Comparison of ENCODE assay signal across 8 cellular contexts in the genomic region with DNA sequence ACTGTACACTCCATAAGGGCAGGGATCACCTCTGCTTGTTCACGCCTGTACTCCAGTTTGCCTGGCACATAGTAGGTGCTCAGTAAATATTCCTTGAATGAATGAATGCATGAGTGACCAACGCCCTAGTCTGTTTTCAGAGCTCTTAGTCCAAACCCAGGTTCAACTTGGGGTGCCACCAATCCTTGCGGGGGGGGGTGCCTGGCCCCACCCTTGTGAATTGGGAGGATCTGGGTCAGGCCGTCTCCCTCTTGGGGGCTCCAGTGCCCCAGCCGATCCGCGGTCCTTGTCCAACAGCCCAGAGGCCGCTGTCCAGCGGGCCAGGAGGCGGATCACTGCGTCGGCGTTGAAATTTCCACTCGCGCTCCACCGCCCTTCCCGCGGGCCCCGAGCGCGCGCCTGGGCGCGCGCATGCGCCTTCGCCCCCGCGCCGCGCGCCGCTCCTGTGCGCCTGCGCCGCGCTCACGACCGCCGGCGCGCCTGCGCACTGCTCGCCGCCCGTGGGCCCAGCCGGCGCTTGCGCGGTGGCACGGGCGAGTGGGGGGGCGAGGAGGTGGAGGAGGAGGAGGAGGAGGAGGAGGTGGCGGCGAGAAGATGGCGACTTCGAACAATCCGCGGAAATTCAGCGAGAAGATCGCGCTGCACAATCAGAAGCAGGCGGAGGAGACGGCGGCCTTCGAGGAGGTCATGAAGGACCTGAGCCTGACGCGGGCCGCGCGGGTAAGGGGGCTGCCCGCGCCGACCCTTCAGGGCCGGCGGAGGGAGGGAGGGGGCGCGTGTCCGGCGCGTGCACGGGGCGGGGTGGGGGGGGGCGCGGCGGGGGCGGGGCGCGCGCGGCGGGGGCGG. TPM values are rescaled to one million over a fixed set of nuclear protein-coding genes. Genes with fewer than 3 reads are reported as not detected.
DNase-seq lines count a peak whose midpoint lies in the region; ATAC-seq lines count a peak whose summit lies in the region.

A gene with protein sequence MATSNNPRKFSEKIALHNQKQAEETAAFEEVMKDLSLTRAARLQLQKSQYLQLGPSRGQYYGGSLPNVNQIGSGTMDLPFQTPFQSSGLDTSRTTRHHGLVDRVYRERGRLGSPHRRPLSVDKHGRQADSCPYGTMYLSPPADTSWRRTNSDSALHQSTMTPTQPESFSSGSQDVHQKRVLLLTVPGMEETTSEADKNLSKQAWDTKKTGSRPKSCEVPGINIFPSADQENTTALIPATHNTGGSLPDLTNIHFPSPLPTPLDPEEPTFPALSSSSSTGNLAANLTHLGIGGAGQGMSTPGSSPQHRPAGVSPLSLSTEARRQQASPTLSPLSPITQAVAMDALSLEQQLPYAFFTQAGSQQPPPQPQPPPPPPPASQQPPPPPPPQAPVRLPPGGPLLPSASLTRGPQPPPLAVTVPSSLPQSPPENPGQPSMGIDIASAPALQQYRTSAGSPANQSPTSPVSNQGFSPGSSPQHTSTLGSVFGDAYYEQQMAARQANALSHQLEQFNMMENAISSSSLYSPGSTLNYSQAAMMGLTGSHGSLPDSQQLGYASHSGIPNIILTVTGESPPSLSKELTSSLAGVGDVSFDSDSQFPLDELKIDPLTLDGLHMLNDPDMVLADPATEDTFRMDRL (plus strand): TSS at position 572 of the 846 bp plus-strand sequence. CDS start 23 bp downstream, at position 595.

- DNase-seq in A172 (ENCODE audit: low spot score) (peak; percentile 69), NCI-H345 treated with DMSO at 0.1 percent for 48 hours (lab: John Stamatoyannopoulos, UW; ENCODE audit: unreplicated experiment) (peak; percentile 56), cerebellum (ENCODE audit: low spot score) (peak; percentile 93), kidney glomerular epithelial cell (lab: John Stamatoyannopoulos, UW) (peak; percentile 63)
- peak; percentile 93 for DNase-seq in activated CD4-positive, alpha-beta T cell treated with anti-CD3 and anti-CD28 coated beads for 1 hour
- peak; percentile 94 for DNase-seq in stimulated activated CD4-positive, alpha-beta T cell treated with anti-CD3 and anti-CD28 coated beads, Interleukin-15, amount 100 ng/mL, for 24 hours

- peak; percentile 63 for ATAC-seq in GM18861 (IDR thresholded peaks at IDR 0.05; ENCODE audit: unreplicated experiment)
- ATAC-seq in HG03175 (IDR thresholded peaks at IDR 0.05; ENCODE audit: unreplicated experiment): peak; percentile 79

RNA-seq across cellular contexts. Expression of the gene that starts here (rescaled TPM):
- total RNA-seq in A172 (2014; rRNA removed; shearing (Covaris generic)): 0.98 and 1.4 TPM in 2 replicates
- total RNA-seq in cerebellum: 12.8 TPM

Comparison
In these comparisons a context has a peak if more than half of its experiments do, and no peak if none do; other contexts are left out.
1. Peak in every context shown above with its lines: DNase-seq and ATAC-seq.